17 cellular contexts compared by ENCODE assay signal in the genomic region with DNA sequence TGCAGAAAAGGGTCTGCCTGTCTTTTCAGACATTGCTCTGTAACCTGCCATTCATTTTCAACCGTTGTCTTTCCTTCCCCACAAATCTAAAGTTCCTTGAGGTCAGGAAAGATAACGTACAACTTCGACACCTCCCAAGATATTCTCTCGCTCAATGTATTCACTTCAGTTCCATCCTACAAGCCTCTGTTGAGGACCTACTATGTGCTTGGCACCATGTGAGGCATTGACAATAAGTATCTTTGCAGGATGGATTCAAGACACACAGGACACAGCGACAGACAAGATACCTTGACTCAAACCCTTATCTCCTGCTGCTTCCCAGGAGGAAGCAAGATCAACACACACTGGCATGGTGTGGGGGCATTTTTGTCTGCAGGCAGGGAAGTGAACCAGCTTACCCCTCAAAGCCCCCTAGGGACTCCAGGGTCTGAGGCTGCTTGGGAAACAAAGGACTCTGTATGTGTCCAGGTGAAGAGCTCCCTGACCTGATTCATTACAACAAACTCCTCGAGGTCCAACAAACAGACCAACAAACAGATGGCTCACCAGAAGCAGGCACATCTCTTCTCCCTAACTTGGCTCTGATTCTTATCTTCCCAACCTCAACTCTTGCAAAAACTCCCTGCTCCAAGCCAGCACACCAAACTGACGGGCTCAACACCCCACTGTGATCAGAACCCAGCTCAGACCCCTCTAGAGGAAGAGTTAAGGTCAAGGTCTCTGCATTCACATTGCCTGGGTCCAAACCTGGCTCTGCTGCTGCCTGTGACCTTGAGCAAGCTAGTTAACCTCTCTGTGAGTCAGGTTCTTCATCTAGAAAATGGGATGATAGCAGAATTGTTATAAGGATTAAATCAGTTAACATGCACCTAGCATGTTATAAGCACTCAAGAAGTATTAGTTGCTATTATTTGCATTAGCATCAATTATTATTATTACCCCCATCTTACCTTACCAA. TPM values are rescaled to one million over a fixed set of nuclear protein-coding genes. Genes with fewer than 3 reads are reported as not detected.
A peak's percentile ranks its signal among the peaks of the same experiment; 100 is the strongest.
DNase-seq lines count a peak whose midpoint lies in the region; FAIRE-seq and TF ChIP-seq lines count a peak whose summit lies in the region.
"Had no signal": no experiment of that assay in that cellular context is flagged by ENCODE, and none has a peak within 500 bp of the region (broad histone marks: within the 10 kb centered on the region; RNA-seq: fewer than 3 reads in every experiment).

No MANE protein-coding gene starts in this region.

- peak overlapping the region; percentile 86 for H3K27ac Mint-ChIP-seq in astrocyte (ENCODE audit: unreplicated experiment)
- H3K27ac Mint-ChIP-seq: activated CD4-positive, alpha-beta memory T cell treated with anti-CD3 and anti-CD28 coated beads for 36 hours had no signal

- H2AFZ ChIP-seq in astrocyte (ENCODE audit: low read depth, low read length) (no peak overlapping the region), keratinocyte (ENCODE audit: control insufficient read depth, low read length) (no peak overlapping the region)

- H4K20me1 ChIP-seq in astrocyte (ENCODE audit: insufficient read depth, low read length) (peaks cover 82% of the 10 kb centered on the region), keratinocyte (ENCODE audit: control insufficient read depth, extremely low read depth, insufficient read depth, low read length) (no peaks in the 10 kb centered on the region)

- H3K27ac ChIP-seq in HUES6 (ENCODE audit: low read depth, low read length): peak overlapping the region; percentile 79
- peak overlapping the region; percentile 43 for H3K27ac ChIP-seq in astrocyte (ENCODE audit: low read depth, low read length)
- peak overlapping the region; percentile 89 for H3K27ac ChIP-seq in keratinocyte (ENCODE audit: control insufficient read depth, insufficient read depth, low read length)
- peak overlapping the region; percentile 12 for H3K27ac ChIP-seq in subcutaneous abdominal adipose tissue (ENCODE audit: low read depth, low read length)
- H3K27ac ChIP-seq: KMS-11 had no signal

- H3K36me3 ChIP-seq in HUES6 (ENCODE audit: control insufficient read depth, insufficient read depth, low read length): no peaks in the 10 kb centered on the region; the same call in 1 of the 2 replicates
- no peaks in the 10 kb centered on the region for H3K36me3 ChIP-seq in astrocyte (ENCODE audit: insufficient read depth, low read length)
- no peaks in the 10 kb centered on the region for H3K36me3 ChIP-seq in keratinocyte (ENCODE audit: control insufficient read depth in 2 of 2, extremely low read depth in 1 of 2, insufficient read depth in 2 of 2, low read length in 2 of 2)
- H3K36me3 ChIP-seq in subcutaneous abdominal adipose tissue (ENCODE audit: control insufficient read depth in 5 of 5, insufficient read depth in 5 of 5, low read length in 5 of 5): no peaks in the 10 kb centered on the region
- H3K36me3 ChIP-seq: adrenal gland had no signal

- peaks cover 15% of the 10 kb centered on the region for H3K36me3 Mint-ChIP-seq in astrocyte (ENCODE audit: low read depth, unreplicated experiment)
- H3K36me3 Mint-ChIP-seq: activated CD4-positive, alpha-beta memory T cell treated with anti-CD3 and anti-CD28 coated beads for 36 hours had no signal

- H3K4me3 ChIP-seq in HUES6 (ENCODE audit: low read depth, low read length) (peak overlapping the region; percentile 20; the same call in 1 of the 2 replicates), astrocyte (ENCODE audit: insufficient read depth, low read depth, low read length) (no peak overlapping the region), keratinocyte (ENCODE audit: control insufficient read depth in 2 of 3, extremely low read depth in 1 of 3, insufficient read depth in 2 of 3, low read depth in 1 of 3, low read length in 3 of 3) (no peak overlapping the region), subcutaneous abdominal adipose tissue (ENCODE audit: low read depth in 1 of 5, low read length in 5 of 5) (no peak overlapping the region)
- H3K4me3 ChIP-seq: adrenal gland had no signal

- H3K9me1 ChIP-seq in keratinocyte (ENCODE audit: control insufficient read depth, extremely low read depth, insufficient read depth, low read length): no peaks in the 10 kb centered on the region

- H3K4me1 Mint-ChIP-seq in astrocyte (ENCODE audit: low read depth, unreplicated experiment): peaks cover 72% of the 10 kb centered on the region

- H3K4me3 Mint-ChIP-seq in astrocyte (ENCODE audit: unreplicated experiment): peak overlapping the region; percentile 69
- H3K4me3 Mint-ChIP-seq: activated CD4-positive, alpha-beta memory T cell treated with anti-CD3 and anti-CD28 coated beads for 36 hours had no signal

- H3K9ac ChIP-seq in HUES6 (ENCODE audit: low read length): peak overlapping the region; percentile 66
- peak overlapping the region; percentile 31 for H3K9ac ChIP-seq in astrocyte (ENCODE audit: low read length)
- H3K9ac ChIP-seq in keratinocyte (ENCODE audit: control insufficient read depth, extremely low read depth, insufficient read depth, low read length): peak overlapping the region; percentile 20
- peak overlapping the region in 1 of 5 donors; percentile 5 for H3K9ac ChIP-seq in subcutaneous abdominal adipose tissue (ENCODE audit: low read length in 5 of 5)
- H3K9ac ChIP-seq: KMS-11 had no signal

- H3K4me1 ChIP-seq in HUES6 (ENCODE audit: control insufficient read depth, insufficient read depth, low read length): peaks cover 89% of the 10 kb centered on the region
- peaks cover 59% of the 10 kb centered on the region for H3K4me1 ChIP-seq in astrocyte (ENCODE audit: insufficient read depth, low read length)
- H3K4me1 ChIP-seq in keratinocyte (ENCODE audit: control insufficient read depth, extremely low read depth, insufficient read depth, low read length): peaks cover 59% of the 10 kb centered on the region
- H3K4me1 ChIP-seq in subcutaneous abdominal adipose tissue (ENCODE audit: control insufficient read depth in 5 of 5, insufficient read depth in 5 of 5, low read length in 5 of 5): peaks cover 13 to 90% (median 81%) of the 10 kb centered on the region in 5 donors

- no peaks in the 10 kb centered on the region for H3K9me3 Mint-ChIP-seq in astrocyte (ENCODE audit: unreplicated experiment)
- H3K9me3 Mint-ChIP-seq: activated CD4-positive, alpha-beta memory T cell treated with anti-CD3 and anti-CD28 coated beads for 36 hours had no signal

- dilution Hi-C loops in keratinocyte (cut with MboI; ENCODE audit: extremely low pct_ligation_motif_present, low sequenced_read_pairs): no loop called here

- H3K79me2 ChIP-seq in astrocyte (ENCODE audit: insufficient read depth, low read length) (peaks cover 99% of the 10 kb centered on the region), keratinocyte (ENCODE audit: control insufficient read depth, insufficient read depth, low read length) (peaks cover 90% of the 10 kb centered on the region)

- peaks cover 2% of the 10 kb centered on the region; the same call in 1 of the 2 replicates for H3K27me3 ChIP-seq in HUES6 (ENCODE audit: control insufficient read depth, insufficient read depth, low read length)
- H3K27me3 ChIP-seq in astrocyte (ENCODE audit: insufficient read depth, low read length): no peaks in the 10 kb centered on the region
- no peaks in the 10 kb centered on the region for H3K27me3 ChIP-seq in keratinocyte (ENCODE audit: control insufficient read depth, extremely low read depth, insufficient read depth, low read length)
- H3K27me3 ChIP-seq in subcutaneous abdominal adipose tissue (ENCODE audit: control insufficient read depth in 5 of 5, insufficient read depth in 4 of 5, low read length in 5 of 5): peaks cover 0 to 1% (median 0%) of the 10 kb centered on the region in 5 donors
- H3K27me3 ChIP-seq: adrenal gland had no signal

- FAIRE-seq in astrocyte (lab: Jason Lieb, UNC) (no peak), keratinocyte (lab: Jason Lieb, UNC) (peak; percentile 76)
- FAIRE-seq: H54 had no signal

- TF ChIP-seq CTCF in astrocyte (IDR thresholded peaks at IDR 0.05; ENCODE audit: insufficient read depth, low read depth, low read length): no peak
- TF ChIP-seq CTCF in keratinocyte (optimal IDR thresholded peaks at IDR 0.05 in 1 of 3, IDR thresholded peaks at IDR 0.05 in 1 of 3, conservative IDR thresholded peaks at IDR 0.05 in 1 of 3; ENCODE audit: extremely low read depth in 1 of 3, insufficient read depth in 2 of 3, low read length in 3 of 3): no peak
- TF ChIP-seq CTCF in GM20000 (IDR thresholded peaks at IDR 0.05; ENCODE audit: extremely low read depth, missing control alignments): no peak

- DNase-seq in astrocyte (ENCODE audit: low read depth): no peak
- DNase-seq in keratinocyte (ENCODE audit: low read depth, low spot score): no peak
- no peak for DNase-seq in NK-92 (lab: John Stamatoyannopoulos, UW; ENCODE audit: unreplicated experiment)
- DNase-seq in GM20000 (ENCODE audit: low spot score): no peak
- no peak for DNase-seq in NAMALWA (ENCODE audit: low spot score)
- no peak for DNase-seq in A172 (ENCODE audit: low spot score)
- DNase-seq: activated CD4-positive, alpha-beta memory T cell treated with anti-CD3 and anti-CD28 coated beads for 36 hours; adrenal gland; cortex of kidney; DND-41; hypothalamus; NCI-H1694; stimulated activated naive CD8-positive, alpha-beta T cell treated with anti-CD3 and anti-CD28 coated beads, Interleukin-15, Interleukin-2, amounts not matched to agents 100 U/mL and 50 U/mL, for 24 hours had no signal

- H3K4me2 ChIP-seq in astrocyte (ENCODE audit: low read length) (peak overlapping the region; percentile 49), keratinocyte (ENCODE audit: control insufficient read depth, extremely low read depth, insufficient read depth, low read depth, low read length) (peak overlapping the region; percentile 67)
- H3K4me2 ChIP-seq: KMS-11 had no signal

- H3K9me3 ChIP-seq in HUES6 (ENCODE audit: control insufficient read depth, insufficient read depth, low read depth, low read length) (no peaks in the 10 kb centered on the region), astrocyte (ENCODE audit: insufficient read depth, low read depth, low read length) (no peaks in the 10 kb centered on the region), keratinocyte (ENCODE audit: control insufficient read depth, low read depth, low read length) (no peaks in the 10 kb centered on the region), subcutaneous abdominal adipose tissue (ENCODE audit: control insufficient read depth in 5 of 5, low read length in 5 of 5) (no peaks in the 10 kb centered on the region)
- H3K9me3 ChIP-seq: adrenal gland had no signal

- H3K27me3 Mint-ChIP-seq in astrocyte (ENCODE audit: low read depth, unreplicated experiment): no peaks in the 10 kb centered on the region

RNA-seq across cellular contexts. Expression of a gene that starts 6.3 kb away (rescaled TPM):
- total RNA-seq in astrocyte: 94.0 and 96.1 TPM in 2 replicates
- 11.7 to 31.0 TPM (median 12.3 TPM) in 3 replicates for polyA plus RNA-seq in keratinocyte
- polyA plus RNA-seq in keratinocyte (2011; ENCODE audit: low read depth): 2.4 TPM
- polyA plus RNA-seq in keratinocyte (2011; cell fraction: cytosol; rRNA removed): 14.8 and 15.2 TPM in 2 replicates
- polyA plus RNA-seq in keratinocyte (2011; cell fraction: nucleus; rRNA removed): 22.7 and 25.6 TPM in 2 replicates
- polyA plus RNA-seq in keratinocyte (2012; ENCODE audit: low replicate concordance): 4.1 and 19.0 TPM in 2 replicates
- polyA minus RNA-seq in keratinocyte: 22.1 to 35.4 TPM (median 28.4 TPM) in 3 replicates
- 40.9 TPM for polyA minus RNA-seq in keratinocyte (2011; cell fraction: cytosol; rRNA and poly(A)+ RNA removed)
- polyA minus RNA-seq in keratinocyte (2011; cell fraction: nucleus; rRNA and poly(A)+ RNA removed): 17.3 and 42.0 TPM in 2 replicates
- total RNA-seq in A172 (2014; rRNA removed; shearing (Covaris generic)): 35.5 and 36.1 TPM in 2 replicates

Comparison
In these comparisons a context has a peak if more than half of its experiments do, and no peak if none do; other contexts are left out.
1. H3K27ac ChIP-seq: peak in every context shown above with its lines; median percentile 89 in keratinocyte; 79 in HUES6; 43 in astrocyte; 12 in subcutaneous abdominal adipose tissue.